Comparison of ENCODE assay signal across 1 cellular context in the genomic region with DNA sequence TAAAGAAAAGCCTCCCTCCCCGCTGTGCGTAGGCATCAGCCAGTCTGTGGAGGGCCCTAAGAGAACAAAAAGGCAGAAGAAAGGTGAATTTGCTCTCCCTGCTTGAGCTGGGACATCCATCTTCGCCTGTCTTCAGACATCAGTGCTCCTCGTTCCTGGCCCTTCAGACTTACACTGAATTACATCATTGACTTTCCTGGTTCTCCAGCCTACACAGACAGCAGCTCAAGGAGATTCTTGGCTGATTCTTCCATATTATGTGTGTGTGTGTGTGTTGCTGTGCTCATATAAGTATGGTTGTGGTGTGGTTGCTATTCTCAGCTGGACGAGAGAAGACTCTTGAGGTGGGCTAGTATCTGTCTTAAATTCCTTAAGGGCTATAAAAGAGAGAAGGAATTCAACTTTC.
TF ChIP-seq lines count a peak whose summit lies in the region.

No MANE protein-coding gene starts in this region.

TF ChIP-seq in GM23338, 12 proteins besides CTCF, POLR2A, EP300 and RAD21 (continued from another document):
- TF ChIP-seq, protein P1, sequence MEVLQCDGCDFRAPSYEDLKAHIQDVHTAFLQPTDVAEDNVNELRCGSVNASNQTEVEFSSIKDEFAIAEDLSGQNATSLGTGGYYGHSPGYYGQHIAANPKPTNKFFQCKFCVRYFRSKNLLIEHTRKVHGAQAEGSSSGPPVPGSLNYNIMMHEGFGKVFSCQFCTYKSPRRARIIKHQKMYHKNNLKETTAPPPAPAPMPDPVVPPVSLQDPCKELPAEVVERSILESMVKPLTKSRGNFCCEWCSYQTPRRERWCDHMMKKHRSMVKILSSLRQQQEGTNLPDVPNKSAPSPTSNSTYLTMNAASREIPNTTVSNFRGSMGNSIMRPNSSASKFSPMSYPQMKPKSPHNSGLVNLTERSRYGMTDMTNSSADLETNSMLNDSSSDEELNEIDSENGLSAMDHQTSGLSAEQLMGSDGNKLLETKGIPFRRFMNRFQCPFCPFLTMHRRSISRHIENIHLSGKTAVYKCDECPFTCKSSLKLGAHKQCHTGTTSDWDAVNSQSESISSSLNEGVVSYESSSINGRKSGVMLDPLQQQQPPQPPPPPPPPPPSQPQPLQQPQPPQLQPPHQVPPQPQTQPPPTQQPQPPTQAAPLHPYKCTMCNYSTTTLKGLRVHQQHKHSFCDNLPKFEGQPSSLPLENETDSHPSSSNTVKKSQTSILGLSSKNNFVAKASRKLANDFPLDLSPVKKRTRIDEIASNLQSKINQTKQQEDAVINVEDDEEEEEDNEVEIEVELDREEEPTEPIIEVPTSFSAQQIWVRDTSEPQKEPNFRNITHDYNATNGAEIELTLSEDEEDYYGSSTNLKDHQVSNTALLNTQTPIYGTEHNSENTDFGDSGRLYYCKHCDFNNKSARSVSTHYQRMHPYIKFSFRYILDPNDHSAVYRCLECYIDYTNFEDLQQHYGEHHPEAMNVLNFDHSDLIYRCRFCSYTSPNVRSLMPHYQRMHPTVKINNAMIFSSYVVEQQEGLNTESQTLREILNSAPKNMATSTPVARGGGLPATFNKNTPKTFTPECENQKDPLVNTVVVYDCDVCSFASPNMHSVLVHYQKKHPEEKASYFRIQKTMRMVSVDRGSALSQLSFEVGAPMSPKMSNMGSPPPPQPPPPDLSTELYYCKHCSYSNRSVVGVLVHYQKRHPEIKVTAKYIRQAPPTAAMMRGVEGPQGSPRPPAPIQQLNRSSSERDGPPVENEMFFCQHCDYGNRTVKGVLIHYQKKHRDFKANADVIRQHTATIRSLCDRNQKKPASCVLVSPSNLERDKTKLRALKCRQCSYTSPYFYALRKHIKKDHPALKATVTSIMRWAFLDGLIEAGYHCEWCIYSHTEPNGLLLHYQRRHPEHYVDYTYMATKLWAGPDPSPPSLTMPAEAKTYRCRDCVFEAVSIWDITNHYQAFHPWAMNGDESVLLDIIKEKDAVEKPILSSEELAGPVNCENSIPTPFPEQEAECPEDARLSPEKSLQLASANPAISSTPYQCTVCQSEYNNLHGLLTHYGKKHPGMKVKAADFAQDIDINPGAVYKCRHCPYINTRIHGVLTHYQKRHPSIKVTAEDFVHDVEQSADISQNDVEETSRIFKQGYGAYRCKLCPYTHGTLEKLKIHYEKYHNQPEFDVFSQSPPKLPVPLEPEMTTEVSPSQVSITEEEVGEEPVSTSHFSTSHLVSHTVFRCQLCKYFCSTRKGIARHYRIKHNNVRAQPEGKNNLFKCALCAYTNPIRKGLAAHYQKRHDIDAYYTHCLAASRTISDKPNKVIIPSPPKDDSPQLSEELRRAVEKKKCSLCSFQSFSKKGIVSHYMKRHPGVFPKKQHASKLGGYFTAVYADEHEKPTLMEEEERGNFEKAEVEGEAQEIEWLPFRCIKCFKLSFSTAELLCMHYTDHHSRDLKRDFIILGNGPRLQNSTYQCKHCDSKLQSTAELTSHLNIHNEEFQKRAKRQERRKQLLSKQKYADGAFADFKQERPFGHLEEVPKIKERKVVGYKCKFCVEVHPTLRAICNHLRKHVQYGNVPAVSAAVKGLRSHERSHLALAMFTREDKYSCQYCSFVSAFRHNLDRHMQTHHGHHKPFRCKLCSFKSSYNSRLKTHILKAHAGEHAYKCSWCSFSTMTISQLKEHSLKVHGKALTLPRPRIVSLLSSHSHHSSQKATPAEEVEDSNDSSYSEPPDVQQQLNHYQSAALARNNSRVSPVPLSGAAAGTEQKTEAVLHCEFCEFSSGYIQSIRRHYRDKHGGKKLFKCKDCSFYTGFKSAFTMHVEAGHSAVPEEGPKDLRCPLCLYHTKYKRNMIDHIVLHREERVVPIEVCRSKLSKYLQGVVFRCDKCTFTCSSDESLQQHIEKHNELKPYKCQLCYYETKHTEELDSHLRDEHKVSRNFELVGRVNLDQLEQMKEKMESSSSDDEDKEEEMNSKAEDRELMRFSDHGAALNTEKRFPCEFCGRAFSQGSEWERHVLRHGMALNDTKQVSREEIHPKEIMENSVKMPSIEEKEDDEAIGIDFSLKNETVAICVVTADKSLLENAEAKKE (CRISPR knock-in tag; IDR thresholded peaks at IDR 0.05), result no peak
- TF ChIP-seq, protein P2, sequence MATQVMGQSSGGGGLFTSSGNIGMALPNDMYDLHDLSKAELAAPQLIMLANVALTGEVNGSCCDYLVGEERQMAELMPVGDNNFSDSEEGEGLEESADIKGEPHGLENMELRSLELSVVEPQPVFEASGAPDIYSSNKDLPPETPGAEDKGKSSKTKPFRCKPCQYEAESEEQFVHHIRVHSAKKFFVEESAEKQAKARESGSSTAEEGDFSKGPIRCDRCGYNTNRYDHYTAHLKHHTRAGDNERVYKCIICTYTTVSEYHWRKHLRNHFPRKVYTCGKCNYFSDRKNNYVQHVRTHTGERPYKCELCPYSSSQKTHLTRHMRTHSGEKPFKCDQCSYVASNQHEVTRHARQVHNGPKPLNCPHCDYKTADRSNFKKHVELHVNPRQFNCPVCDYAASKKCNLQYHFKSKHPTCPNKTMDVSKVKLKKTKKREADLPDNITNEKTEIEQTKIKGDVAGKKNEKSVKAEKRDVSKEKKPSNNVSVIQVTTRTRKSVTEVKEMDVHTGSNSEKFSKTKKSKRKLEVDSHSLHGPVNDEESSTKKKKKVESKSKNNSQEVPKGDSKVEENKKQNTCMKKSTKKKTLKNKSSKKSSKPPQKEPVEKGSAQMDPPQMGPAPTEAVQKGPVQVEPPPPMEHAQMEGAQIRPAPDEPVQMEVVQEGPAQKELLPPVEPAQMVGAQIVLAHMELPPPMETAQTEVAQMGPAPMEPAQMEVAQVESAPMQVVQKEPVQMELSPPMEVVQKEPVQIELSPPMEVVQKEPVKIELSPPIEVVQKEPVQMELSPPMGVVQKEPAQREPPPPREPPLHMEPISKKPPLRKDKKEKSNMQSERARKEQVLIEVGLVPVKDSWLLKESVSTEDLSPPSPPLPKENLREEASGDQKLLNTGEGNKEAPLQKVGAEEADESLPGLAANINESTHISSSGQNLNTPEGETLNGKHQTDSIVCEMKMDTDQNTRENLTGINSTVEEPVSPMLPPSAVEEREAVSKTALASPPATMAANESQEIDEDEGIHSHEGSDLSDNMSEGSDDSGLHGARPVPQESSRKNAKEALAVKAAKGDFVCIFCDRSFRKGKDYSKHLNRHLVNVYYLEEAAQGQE (IDR thresholded peaks at IDR 0.05; ENCODE audit: unreplicated experiment), result no peak
- TF ChIP-seq POLR2AphosphoS5 (IDR thresholded peaks at IDR 0.05; ENCODE audit: low read depth) (no peak), NANOG (IDR thresholded peaks at IDR 0.05; ENCODE audit: borderline replicate concordance) (no peak)
